20 cellular contexts compared by ENCODE assay signal in genomic region chrX:9354918-9355317, GRCh38.
DNase-seq lines count a peak whose midpoint lies in the region; ATAC-seq and TF ChIP-seq lines count a peak whose summit lies in the region.
"Had no signal": no experiment of that assay in that cellular context is flagged by ENCODE, and none has a peak within 500 bp of the region (broad histone marks: within the 10 kb centered on the region; RNA-seq: fewer than 3 reads in every experiment).

No MANE protein-coding gene starts in this region.

- no peak for DNase-seq in activated CD4-positive, alpha-beta T cell treated with anti-CD3 and anti-CD28 coated beads, Interleukin-2, amount 10 ng/mL, durations not matched to agents 24 days and 14 days
- no peak for DNase-seq in activated CD4-positive, alpha-beta T cell treated with anti-CD3 and anti-CD28 coated beads, Interleukin-2, amount 50 U/mL, for 1 hour
- DNase-seq in MV-4-11 (lab: John Stamatoyannopoulos, UW) (peak; percentile 25), left lobe of liver (ENCODE audit: low spot score) (no peak), progenitor cell of endocrine pancreas (ENCODE audit: low spot score, unreplicated experiment) (no peak), esophagus squamous epithelium (lab: John Stamatoyannopoulos, UW) (no peak)
- DNase-seq in natural killer cell treated with Interleukin-12 subunit alpha and Interleukin-12 subunit beta and Interleukin-15 and Interleukin-18, amount 100 ng/mL, for 72 hours (ENCODE audit: low spot score): no peak
- no peak for DNase-seq in activated CD4-positive, CD25-positive, alpha-beta regulatory T cell treated with anti-CD3 and anti-CD28 coated beads, Interleukin-2, amount 50 U/mL, for 72 hours
- DNase-seq: BE2C, DMS53, MG63, NCI-H1048, NCI-H1417, NCI-H1694, NCI-H2029 treated with DMSO at 0.1 percent for 48 hours, NCI-H2227 treated with DMSO at 0.1 percent for 48 hours, NCI-H526 treated with DMSO at 0.1 percent for 48 hours, Peyer's patch, SHP77 treated with DMSO at 0.1 percent for 48 hours had no signal

- H3K27me3 Mint-ChIP-seq in activated CD4-positive, alpha-beta T cell treated with anti-CD3 and anti-CD28 coated beads, Interleukin-2, amount 10 ng/mL, durations not matched to agents 24 days and 14 days: no peaks in the 10 kb centered on the region
- H3K27me3 Mint-ChIP-seq in natural killer cell treated with Interleukin-12 subunit alpha and Interleukin-12 subunit beta and Interleukin-15 and Interleukin-18, amount 100 ng/mL, for 72 hours: no peaks in the 10 kb centered on the region
- H3K27me3 Mint-ChIP-seq in progenitor cell of endocrine pancreas: no peaks in the 10 kb centered on the region

- H3K27me3 ChIP-seq in esophagus squamous epithelium: no peaks in the 10 kb centered on the region
- H3K27me3 ChIP-seq: BE2C, MG63, Peyer's patch had no signal

- no peaks in the 10 kb centered on the region for H3K36me3 ChIP-seq in esophagus squamous epithelium
- H3K36me3 ChIP-seq: BE2C, MG63, Peyer's patch had no signal

- peaks cover 31% of the 10 kb centered on the region for H3K4me1 Mint-ChIP-seq in activated CD4-positive, alpha-beta T cell treated with anti-CD3 and anti-CD28 coated beads, Interleukin-2, amount 10 ng/mL, durations not matched to agents 24 days and 14 days
- peaks cover 47 to 49% of the 10 kb centered on the region in 2 donors for H3K4me1 Mint-ChIP-seq in natural killer cell treated with Interleukin-12 subunit alpha and Interleukin-12 subunit beta and Interleukin-15 and Interleukin-18, amount 100 ng/mL, for 72 hours (ENCODE audit: low read depth in 2 of 2)
- H3K4me1 Mint-ChIP-seq in progenitor cell of endocrine pancreas (ENCODE audit: low read depth): peaks cover 5% of the 10 kb centered on the region

- 83 to 84% methylated on average over 9 of the region's 9 CpGs for WGBS in esophagus squamous epithelium, 2 donors

- intact Hi-C loops in activated CD4-positive, alpha-beta T cell treated with anti-CD3 and anti-CD28 coated beads, Interleukin-2, amount 10 ng/mL, durations not matched to agents 24 days and 14 days (cut with micrococcal nuclease): loop anchor here (5.0 kb wide), 1 partner anchor 742 kb away; no protein-coding TSS in a partner anchor
- intact Hi-C loops in esophagus squamous epithelium (cut with DNase I): no loop called here

- H3K36me3 Mint-ChIP-seq in activated CD4-positive, alpha-beta T cell treated with anti-CD3 and anti-CD28 coated beads, Interleukin-2, amount 10 ng/mL, durations not matched to agents 24 days and 14 days (ENCODE audit: low read depth): peaks cover 5% of the 10 kb centered on the region
- peaks cover 9% of the 10 kb centered on the region for H3K36me3 Mint-ChIP-seq in natural killer cell treated with Interleukin-12 subunit alpha and Interleukin-12 subunit beta and Interleukin-15 and Interleukin-18, amount 100 ng/mL, for 72 hours
- no peaks in the 10 kb centered on the region for H3K36me3 Mint-ChIP-seq in progenitor cell of endocrine pancreas (ENCODE audit: insufficient read depth)

- TF ChIP-seq POLR2A in esophagus squamous epithelium (IDR thresholded peaks at IDR 0.05): no peak

- peaks cover 12% of the 10 kb centered on the region for H3K9me3 Mint-ChIP-seq in activated CD4-positive, alpha-beta T cell treated with anti-CD3 and anti-CD28 coated beads, Interleukin-2, amount 10 ng/mL, durations not matched to agents 24 days and 14 days
- peaks cover 10% of the 10 kb centered on the region for H3K9me3 Mint-ChIP-seq in natural killer cell treated with Interleukin-12 subunit alpha and Interleukin-12 subunit beta and Interleukin-15 and Interleukin-18, amount 100 ng/mL, for 72 hours
- H3K9me3 Mint-ChIP-seq in progenitor cell of endocrine pancreas (ENCODE audit: low read depth): peaks cover 28% of the 10 kb centered on the region

- peaks cover 0 to 14% (median 3%) of the 10 kb centered on the region in 3 donors for H3K4me1 ChIP-seq in esophagus squamous epithelium
- H3K4me1 ChIP-seq: BE2C, Peyer's patch had no signal

- TF ChIP-seq CTCF in progenitor cell of endocrine pancreas (IDR thresholded peaks at IDR 0.05; ENCODE audit: unreplicated experiment): no peak
- no peak for TF ChIP-seq CTCF in esophagus squamous epithelium (IDR thresholded peaks at IDR 0.05)

- H3K4me3 ChIP-seq in esophagus squamous epithelium: no peak overlapping the region
- H3K4me3 ChIP-seq: MG63, Peyer's patch had no signal

- no peak overlapping the region for H3K27ac ChIP-seq in esophagus squamous epithelium
- H3K27ac ChIP-seq: 22Rv1, Peyer's patch had no signal

- ATAC-seq in left lobe of liver: peak; percentile 63
- no peak for ATAC-seq in natural killer cell treated with Interleukin-12 subunit alpha and Interleukin-12 subunit beta and Interleukin-15 and Interleukin-18, amount 100 ng/mL, for 72 hours

- H3K4me3 Mint-ChIP-seq in activated CD4-positive, alpha-beta T cell treated with anti-CD3 and anti-CD28 coated beads, Interleukin-2, amount 10 ng/mL, durations not matched to agents 24 days and 14 days: no peak overlapping the region
- H3K4me3 Mint-ChIP-seq in natural killer cell treated with Interleukin-12 subunit alpha and Interleukin-12 subunit beta and Interleukin-15 and Interleukin-18, amount 100 ng/mL, for 72 hours: peak overlapping the region; percentile 88
- no peak overlapping the region for H3K4me3 Mint-ChIP-seq in progenitor cell of endocrine pancreas (ENCODE audit: low read depth)

- H3K27ac Mint-ChIP-seq in activated CD4-positive, alpha-beta T cell treated with anti-CD3 and anti-CD28 coated beads, Interleukin-2, amount 10 ng/mL, durations not matched to agents 24 days and 14 days: peak overlapping the region; percentile 69
- H3K27ac Mint-ChIP-seq in natural killer cell treated with Interleukin-12 subunit alpha and Interleukin-12 subunit beta and Interleukin-15 and Interleukin-18, amount 100 ng/mL, for 72 hours: peak overlapping the region; percentile 99
- H3K27ac Mint-ChIP-seq in progenitor cell of endocrine pancreas: no peak overlapping the region

- H3K9me3 ChIP-seq in esophagus squamous epithelium: no peaks in the 10 kb centered on the region
- H3K9me3 ChIP-seq: BE2C, MG63, Peyer's patch had no signal
